ENCODE assay signal across 8 cellular contexts in the genomic region with DNA sequence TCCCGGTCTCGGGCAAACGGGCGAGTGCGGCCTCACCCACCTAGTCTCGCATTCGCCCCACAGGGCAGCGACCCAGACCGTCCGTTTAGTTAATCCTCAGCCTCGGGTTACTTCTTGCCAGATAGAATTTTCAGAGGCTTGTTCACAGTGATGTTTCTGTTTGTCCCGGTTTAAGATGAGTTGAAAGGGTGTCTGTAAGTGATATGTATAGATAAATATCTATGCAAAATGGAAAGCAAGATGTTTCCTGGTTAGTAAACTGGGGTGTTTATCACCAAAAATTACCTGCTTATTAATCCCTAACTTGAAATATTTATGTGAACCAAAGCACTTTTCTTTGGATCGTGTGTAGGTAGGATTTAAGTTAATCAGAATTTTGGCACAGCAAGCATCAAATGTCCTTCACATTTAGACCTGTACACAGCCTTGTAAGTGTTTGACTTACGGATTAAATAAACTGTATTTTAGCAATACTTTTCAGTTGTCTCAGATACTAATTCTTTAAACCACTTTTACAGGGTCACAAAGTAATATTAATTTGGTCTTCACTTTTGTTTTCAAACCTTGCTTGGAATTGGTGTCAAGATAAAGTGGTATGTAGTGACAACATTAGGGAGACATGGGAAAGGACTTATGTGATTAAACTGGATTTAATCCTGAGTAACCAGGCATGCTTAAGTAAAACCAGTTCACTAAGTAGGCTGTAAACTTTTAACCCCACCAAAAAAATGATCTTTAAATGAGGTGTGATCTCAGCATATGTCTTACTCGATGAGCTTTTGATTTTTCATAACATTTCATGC. TPM values are rescaled to one million over a fixed set of nuclear protein-coding genes. Genes with fewer than 3 reads are reported as not detected.
DNase-seq lines count a peak whose midpoint lies in the region; ATAC-seq, FAIRE-seq and TF ChIP-seq lines count a peak whose summit lies in the region.

No MANE protein-coding gene starts in this region.

- H2AFZ ChIP-seq in KMS-11 (ENCODE audit: low read depth), result peak overlapping the region; percentile 57

- peak overlapping the region; percentile 92 for H3K9ac ChIP-seq in KMS-11
- peak overlapping the region; percentile 80 to 85 for H3K9ac ChIP-seq in kidney (ENCODE audit: low read length in 2 of 2)
- peak overlapping the region; percentile 87 to 99 (median 96) for H3K9ac ChIP-seq in subcutaneous abdominal adipose tissue (ENCODE audit: low read length in 5 of 5)

- peak overlapping the region; percentile 80 for H3K4me3 Mint-ChIP-seq in Caco-2 (ENCODE audit: unreplicated experiment)

- H3K9me3 Mint-ChIP-seq in Caco-2 (ENCODE audit: unreplicated experiment), result no peaks in the 10 kb centered on the region

- H3K4me1 Mint-ChIP-seq in Caco-2 (ENCODE audit: low read depth, unreplicated experiment), result peaks cover 20% of the 10 kb centered on the region

- H3K27me3 Mint-ChIP-seq in Caco-2 (ENCODE audit: insufficient read depth, unreplicated experiment), result no peaks in the 10 kb centered on the region

- ATAC-seq in HG03378 (IDR thresholded peaks at IDR 0.05; ENCODE audit: unreplicated experiment), result no peak

- H3K79me2 ChIP-seq in KMS-11 (ENCODE audit: insufficient read depth, low read depth), result peaks cover 31% of the 10 kb centered on the region

- H3K4me1 ChIP-seq in Caco-2, result peaks cover 28% of the 10 kb centered on the region
- H3K4me1 ChIP-seq in KMS-11 (ENCODE audit: low read depth, poor library complexity, severe bottlenecking), result peaks cover 10% of the 10 kb centered on the region
- H3K4me1 ChIP-seq in ascending aorta, result peaks cover 0 to 17% of the 10 kb centered on the region in 2 donors
- H3K4me1 ChIP-seq in kidney (ENCODE audit: control insufficient read depth in 1 of 2, insufficient read depth in 1 of 2, low read depth in 1 of 2, low read length in 2 of 2), result peaks cover 0 to 7% of the 10 kb centered on the region in 2 donors
- peaks cover 0 to 37% (median 24%) of the 10 kb centered on the region in 5 donors for H3K4me1 ChIP-seq in subcutaneous abdominal adipose tissue (ENCODE audit: control insufficient read depth in 5 of 5, insufficient read depth in 5 of 5, low read length in 5 of 5)

- CTCF ChIA-PET in Caco-2 (lab: Charles Lee), result no interaction called here

- TSS peak; percentile 45 for BruUV-seq in Caco-2 (replicated peaks; lab: Mats Ljungman, UMichigan)

- intact Hi-C loops in Caco-2 (cut with micrococcal nuclease; ENCODE audit: unreplicated experiment), result loop anchor here (2.0 to 10.0 kb wide), 2 partner anchors 187 to 471 kb away; a partner anchor contains a TSS
- intact Hi-C loops in ascending aorta (cut with DNase I), result loop anchor here (2.0 to 10.0 kb wide), 5 partner anchors 279 to 1313 kb away; a partner anchor contains a TSS
- intact Hi-C loops in kidney (cut with DNase I), result no loop called here

- no peak for FAIRE-seq in kidney (lab: Jason Lieb, UNC)

- POLR2A ChIA-PET in Caco-2 (lab: Charles Lee), result no interaction called here

- H4K20me1 ChIP-seq in KMS-11 (ENCODE audit: insufficient read depth), result no peaks in the 10 kb centered on the region

- H3K27me3 ChIP-seq in Caco-2 (replicated peaks; ENCODE audit: control insufficient read depth, insufficient read depth, low read length) (no peaks in the 10 kb centered on the region), KMS-11 (ENCODE audit: insufficient read depth, low read depth) (no peaks in the 10 kb centered on the region), ascending aorta (no peaks in the 10 kb centered on the region), subcutaneous abdominal adipose tissue (ENCODE audit: control insufficient read depth in 5 of 5, insufficient read depth in 4 of 5, low read length in 5 of 5) (no peaks in the 10 kb centered on the region)

- H3K36me3 ChIP-seq in Caco-2 (ENCODE audit: control insufficient read depth, insufficient read depth, low read length), result no peaks in the 10 kb centered on the region
- H3K36me3 ChIP-seq in KMS-11 (ENCODE audit: insufficient read depth), result no peaks in the 10 kb centered on the region
- no peaks in the 10 kb centered on the region for H3K36me3 ChIP-seq in ascending aorta
- no peaks in the 10 kb centered on the region for H3K36me3 ChIP-seq in kidney (ENCODE audit: control insufficient read depth in 1 of 2, insufficient read depth in 2 of 2, low read length in 2 of 2)
- H3K36me3 ChIP-seq in subcutaneous abdominal adipose tissue (ENCODE audit: control insufficient read depth in 5 of 5, insufficient read depth in 5 of 5, low read length in 5 of 5), result peaks cover 0 to 9% (median 0%) of the 10 kb centered on the region in 5 donors

- peak overlapping the region; percentile 80 for H3K4me2 ChIP-seq in KMS-11

- no peak for DNase-seq in Caco-2
- no peak for DNase-seq in ascending aorta (ENCODE audit: low spot score in 2 of 2)
- no peak for DNase-seq in kidney
- no peak for DNase-seq in mucosa of gallbladder (ENCODE audit: low spot score)
- DNase-seq in iPS-NIHi7 (ENCODE audit: extremely low spot score), result no peak

- TF ChIP-seq CTCF in Caco-2 (IDR thresholded peaks at IDR 0.05; ENCODE audit: insufficient read depth in 1 of 2, low read depth in 1 of 2, low read length in 1 of 2, severe bottlenecking in 1 of 2, unreplicated experiment in 1 of 2) (no peak), KMS-11 (conservative IDR thresholded peaks at IDR 0.05; ENCODE audit: low read depth, low read length) (no peak), ascending aorta (IDR thresholded peaks at IDR 0.05) (no peak), kidney (IDR thresholded peaks at IDR 0.05; ENCODE audit: borderline replicate concordance, extremely low read depth, insufficient read depth) (no peak)

- H3K36me3 Mint-ChIP-seq in Caco-2 (ENCODE audit: insufficient read depth, unreplicated experiment), result peaks cover 29% of the 10 kb centered on the region

- peak overlapping the region; percentile 83 for H3K27ac ChIP-seq in KMS-11
- H3K27ac ChIP-seq in ascending aorta, result peak overlapping the region; percentile 85 to 97
- H3K27ac ChIP-seq in kidney (ENCODE audit: low read depth in 2 of 2, low read length in 2 of 2), result peak overlapping the region; percentile 96
- H3K27ac ChIP-seq in subcutaneous abdominal adipose tissue (ENCODE audit: low read depth, low read length), result peak overlapping the region; percentile 91

- H3K4me3 ChIP-seq in Caco-2 (ENCODE audit: low read depth, low read length) (peak overlapping the region; percentile 82), KMS-11 (IDR thresholded peaks at IDR 0.05; ENCODE audit: insufficient read depth, low read depth, low read length) (no peak overlapping the region), ascending aorta (peak overlapping the region; percentile 71 to 93), kidney (ENCODE audit: low read length in 2 of 2) (peak overlapping the region; percentile 79 to 87), subcutaneous abdominal adipose tissue (ENCODE audit: low read depth in 1 of 5, low read length in 5 of 5) (peak overlapping the region; percentile 82 to 93 (median 88))

- peak overlapping the region; percentile 87 for H3K27ac Mint-ChIP-seq in Caco-2 (ENCODE audit: unreplicated experiment)

- H3K9me3 ChIP-seq in Caco-2 (no peaks in the 10 kb centered on the region), ascending aorta (no peaks in the 10 kb centered on the region), kidney (ENCODE audit: control insufficient read depth in 1 of 2, low read length in 2 of 2) (no peaks in the 10 kb centered on the region), subcutaneous abdominal adipose tissue (ENCODE audit: control insufficient read depth in 5 of 5, low read length in 5 of 5) (no peaks in the 10 kb centered on the region)

RNA-seq across cellular contexts. Expression of a gene that starts 0.9 kb away (rescaled TPM):
- 31.7 and 32.3 TPM in 2 replicates for total RNA-seq in Caco-2 (2022)
- 0.75 TPM for total RNA-seq in ascending aorta
- 25.6 TPM for total RNA-seq in kidney
- 10.6 TPM for polyA plus RNA-seq in kidney (ENCODE audit: insufficient read depth, low read depth, low replicate concordance)
- total RNA-seq in mucosa of gallbladder, result 19.2 TPM

Comparison
In these comparisons a context has a peak if more than half of its experiments do, and no peak if none do; other contexts are left out.
1. RNA of a gene that starts 0.9 kb away (total RNA-seq): 31.7 to 32.3 TPM in Caco-2, 25.6 TPM in kidney (single experiment) and 19.2 TPM in mucosa of gallbladder (single experiment); 0.75 TPM in ascending aorta (single experiment); every median in the first group is over 10 times any median in the second.
2. Peak in every context shown above with its lines, with median percentiles within 50 percentile points of each other: H3K27ac ChIP-seq and H3K9ac ChIP-seq.